8 cellular contexts compared by ENCODE assay signal in the genomic region with DNA sequence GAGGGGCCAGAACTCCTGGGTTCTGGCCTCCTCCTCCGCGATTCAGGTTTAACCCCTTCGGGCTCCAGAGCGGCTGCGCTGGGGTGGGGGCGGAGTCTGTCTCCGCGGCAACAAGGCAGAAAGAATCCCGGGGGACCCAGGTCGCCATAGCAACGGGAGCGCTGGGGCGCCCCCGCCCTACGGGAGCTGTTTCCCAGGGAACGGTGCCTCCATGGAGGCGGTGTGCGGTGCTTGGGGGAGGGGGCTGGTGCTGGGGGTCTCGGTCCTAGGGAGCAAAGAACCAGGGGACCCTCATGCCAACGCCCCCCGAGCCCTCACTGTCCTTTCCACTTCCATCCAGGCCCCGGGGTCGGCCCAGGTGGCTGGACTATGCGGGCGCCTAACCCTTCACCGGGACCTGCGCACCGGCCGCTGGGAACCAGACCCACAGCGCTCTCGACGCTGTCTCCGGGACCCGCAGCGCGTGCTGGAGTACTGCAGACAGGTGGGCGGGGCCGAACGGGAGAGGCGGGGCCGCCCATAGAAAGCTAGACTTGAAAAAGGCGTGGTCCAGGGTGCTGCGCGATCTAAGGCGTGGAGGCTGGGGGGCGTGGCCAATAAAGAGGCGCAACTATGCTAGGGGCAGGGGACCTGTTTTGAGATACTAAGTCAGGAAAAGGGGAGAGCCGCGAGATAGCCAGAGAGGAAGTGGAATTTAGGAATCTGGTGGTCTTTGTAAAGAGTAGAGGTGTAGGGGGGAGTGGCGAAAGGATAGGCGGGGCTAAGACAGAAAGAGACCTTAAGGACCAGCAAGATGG. TPM values are rescaled to one million over a fixed set of nuclear protein-coding genes. Genes with fewer than 3 reads are reported as not detected.
DNase-seq lines count a peak whose midpoint lies in the region; ATAC-seq and TF ChIP-seq lines count a peak whose summit lies in the region.

No MANE protein-coding gene starts in this region.

- H3K36me3 ChIP-seq in neuronal stem cell (replicated peaks in 1 of 2; ENCODE audit: control insufficient read depth in 2 of 2, insufficient read depth in 2 of 2, low read length in 2 of 2), result peaks cover 23 to 34% of the 10 kb centered on the region in 2 donors
- no peaks in the 10 kb centered on the region for H3K36me3 ChIP-seq in testis (ENCODE audit: low read depth, missing control alignments)

- H3K18ac ChIP-seq in neuronal stem cell (ENCODE audit: low read length), result peak overlapping the region; percentile 98

- H3K23ac ChIP-seq in neuronal stem cell (ENCODE audit: low read depth, low read length, poor library complexity), result peak overlapping the region; percentile 8

- DNase-seq in GM12864 (ENCODE audit: low read depth) (peak; percentile 63), LoVo (ENCODE audit: low spot score) (peak; percentile 31), RPMI8226 (peak; percentile 79), fibroblast of peridontal ligament (ENCODE audit: extremely low read depth) (peak; percentile 22), neuronal stem cell (ENCODE audit: low spot score) (peak; percentile 97), testis (peak; percentile 83)

- no peak overlapping the region for H4K8ac ChIP-seq in neuronal stem cell (ENCODE audit: low read depth, low read length)

- H2AFZ ChIP-seq in neuronal stem cell (ENCODE audit: low read length), result peak overlapping the region; percentile 90

- peak overlapping the region; percentile 98 for H2BK5ac ChIP-seq in neuronal stem cell (ENCODE audit: low read length)

- no peak overlapping the region for H2AK5ac ChIP-seq in neuronal stem cell (ENCODE audit: low read depth, low read length)

- peaks cover 14% of the 10 kb centered on the region for H3K4me1 Mint-ChIP-seq in activated T-helper 17 cell treated with anti-CD3 and anti-CD28 coated beads, Interleukin-2, amount 50 U/mL, for 72 hours

- peaks cover 7 to 10% of the 10 kb centered on the region in 2 donors for H3K4me1 ChIP-seq in neuronal stem cell (ENCODE audit: control insufficient read depth in 2 of 2, insufficient read depth in 1 of 2, low read depth in 1 of 2, low read length in 2 of 2)
- H3K4me1 ChIP-seq in testis, result peaks cover 7% of the 10 kb centered on the region

- H3K27me3 ChIP-seq in neuronal stem cell (ENCODE audit: control insufficient read depth in 3 of 3, insufficient read depth in 3 of 3, low read depth in 1 of 3, low read length in 3 of 3) (no peaks in the 10 kb centered on the region), testis (no peaks in the 10 kb centered on the region)

- no peak overlapping the region for H2BK15ac ChIP-seq in neuronal stem cell (ENCODE audit: low read length)

- no CpG with 5 or more reads among the region's 51 CpGs for WGBS in neuronal stem cell (ENCODE audit: extremely low coverage in 2 of 2, insufficient read length in 2 of 2, insufficient replicate concordance in 1 of 2), 2 donors
- 1 to 2% methylated on average over 19 to 47 of the region's 51 CpGs for WGBS in testis, 2 donors

- H3K9me3 Mint-ChIP-seq in activated T-helper 17 cell treated with anti-CD3 and anti-CD28 coated beads, Interleukin-2, amount 50 U/mL, for 72 hours, result no peaks in the 10 kb centered on the region

- no peak for TF ChIP-seq POLR2A in testis (IDR thresholded peaks at IDR 0.05)

- H3K36me3 Mint-ChIP-seq in activated T-helper 17 cell treated with anti-CD3 and anti-CD28 coated beads, Interleukin-2, amount 50 U/mL, for 72 hours (ENCODE audit: low read depth), result peaks cover 6% of the 10 kb centered on the region

- H3K79me1 ChIP-seq in neuronal stem cell (ENCODE audit: low read depth, low read length), result peaks cover 5% of the 10 kb centered on the region

- H3K27ac ChIP-seq in neuronal stem cell (replicated peaks; ENCODE audit: low read length) (peak overlapping the region; percentile 98), testis (no peak overlapping the region)

- H3K4me2 ChIP-seq in neuronal stem cell (ENCODE audit: insufficient read depth, low read length, poor library complexity, severe bottlenecking), result peak overlapping the region; percentile 97

- intact Hi-C loops in testis (cut with DNase I; ENCODE audit: low total_unique reads), result no loop called here

- H3K4me3 ChIP-seq in GM12864 (ENCODE audit: low read depth, low read length), result 0 out of 2 replicates have a peak overlapping the region, but pooled peaks have one; percentile 8
- H3K4me3 ChIP-seq in neuronal stem cell (ENCODE audit: low read length in 2 of 2), result peak overlapping the region; percentile 59 to 82
- H3K4me3 ChIP-seq in testis, result peak overlapping the region; percentile 31 to 55

- ATAC-seq in activated T-helper 17 cell treated with anti-CD3 and anti-CD28 coated beads, Interleukin-2, amount 50 U/mL, for 72 hours (replicated peaks), result peak; percentile 91
- no peak for ATAC-seq in GM21381 (IDR thresholded peaks at IDR 0.05; ENCODE audit: unreplicated experiment)

- no peak overlapping the region for H3K27ac Mint-ChIP-seq in activated T-helper 17 cell treated with anti-CD3 and anti-CD28 coated beads, Interleukin-2, amount 50 U/mL, for 72 hours

- TF ChIP-seq CTCF in GM12864 (IDR thresholded peaks at IDR 0.05; ENCODE audit: low read depth, low read length, missing control alignments) (no peak), testis (IDR thresholded peaks at IDR 0.05) (no peak)

- H3K4me3 Mint-ChIP-seq in activated T-helper 17 cell treated with anti-CD3 and anti-CD28 coated beads, Interleukin-2, amount 50 U/mL, for 72 hours, result peak overlapping the region; percentile 80

- H2BK120ac ChIP-seq in neuronal stem cell (ENCODE audit: low read depth, low read length), result peak overlapping the region; percentile 93

- H3K27me3 Mint-ChIP-seq in activated T-helper 17 cell treated with anti-CD3 and anti-CD28 coated beads, Interleukin-2, amount 50 U/mL, for 72 hours, result peaks cover 27% of the 10 kb centered on the region

- H3K9ac ChIP-seq in neuronal stem cell (ENCODE audit: low read depth, low read length, poor library complexity), result no peak overlapping the region

- no peak overlapping the region for H4K91ac ChIP-seq in neuronal stem cell (ENCODE audit: low read depth, low read length, poor library complexity)

- H2BK12ac ChIP-seq in neuronal stem cell (ENCODE audit: low read length), result no peak overlapping the region

- H3K14ac ChIP-seq in neuronal stem cell (ENCODE audit: low read length), result no peak overlapping the region

- H3K9me3 ChIP-seq in neuronal stem cell (replicated peaks in 1 of 2; ENCODE audit: control insufficient read depth in 2 of 2, insufficient read depth in 1 of 2, low read depth in 1 of 2, low read length in 2 of 2) (no peaks in the 10 kb centered on the region), testis (no peaks in the 10 kb centered on the region)

- H3K4ac ChIP-seq in neuronal stem cell (ENCODE audit: low read length), result no peak overlapping the region

RNA-seq across cellular contexts. Expression of gene APLP1, which starts 1.2 kb away (rescaled TPM):
- total RNA-seq in activated T-helper 17 cell treated with anti-CD3 and anti-CD28 coated beads, Interleukin-2, amount 50 U/mL, for 72 hours, result 1 to 10 TPM; 2.3 to 2.6 TPM
- polyA plus RNA-seq in neuronal stem cell (2013, experiment 1 of 2), result 299 TPM
- 297 TPM for polyA plus RNA-seq in neuronal stem cell (2013, experiment 2 of 2)
- total RNA-seq in testis, result 10 to 100 TPM; 45.7 to 54.3 TPM
- polyA plus RNA-seq in testis (ENCODE audit: insufficient read depth, low read depth, low replicate concordance), result 37.9 TPM

RNA-seq across cellular contexts. Expression of gene KIRREL2, which starts 12.8 kb away (rescaled TPM):
- 1 to 10 TPM; 1.0 to 1.4 TPM for total RNA-seq in activated T-helper 17 cell treated with anti-CD3 and anti-CD28 coated beads, Interleukin-2, amount 50 U/mL, for 72 hours
- 7.2 TPM for polyA plus RNA-seq in neuronal stem cell (2013, experiment 1 of 2)
- 7.3 TPM for polyA plus RNA-seq in neuronal stem cell (2013, experiment 2 of 2)
- under 1 TPM; 0.56 to 0.87 TPM for total RNA-seq in testis
- 0.84 TPM for polyA plus RNA-seq in testis (ENCODE audit: insufficient read depth, low read depth, low replicate concordance)

RNA-seq across cellular contexts. Expression of gene NPHS1, which starts 17.2 kb away (rescaled TPM):
- under 1 TPM in 1 of 2 donors, not detected in 1; 0.05 TPM for total RNA-seq in activated T-helper 17 cell treated with anti-CD3 and anti-CD28 coated beads, Interleukin-2, amount 50 U/mL, for 72 hours
- 0.74 TPM for polyA plus RNA-seq in neuronal stem cell (2013, experiment 1 of 2)
- 0.58 TPM for polyA plus RNA-seq in neuronal stem cell (2013, experiment 2 of 2)
- total RNA-seq in testis, result 1 to 10 TPM; 1.8 to 2.7 TPM
- polyA plus RNA-seq in testis (ENCODE audit: insufficient read depth, low read depth, low replicate concordance), result 3.8 TPM

RNA-seq across cellular contexts. Expression of gene NFKBID, which starts 30.8 kb away (rescaled TPM):
- 100 to 1,000 TPM in 1 of 2 donors, 10 to 100 TPM in 1; 35.8 to 113 TPM for total RNA-seq in activated T-helper 17 cell treated with anti-CD3 and anti-CD28 coated beads, Interleukin-2, amount 50 U/mL, for 72 hours
- polyA plus RNA-seq in neuronal stem cell (2013, experiment 1 of 2), result 4.8 TPM
- polyA plus RNA-seq in neuronal stem cell (2013, experiment 2 of 2), result 4.7 TPM
- total RNA-seq in testis, result 1 to 10 TPM; 3.8 to 6.0 TPM
- 2.8 TPM for polyA plus RNA-seq in testis (ENCODE audit: insufficient read depth, low read depth, low replicate concordance)

RNA-seq across cellular contexts. Expression of gene HCST, which starts 32.8 kb away (rescaled TPM):
- total RNA-seq in activated T-helper 17 cell treated with anti-CD3 and anti-CD28 coated beads, Interleukin-2, amount 50 U/mL, for 72 hours, result 10 to 100 TPM; 45.5 to 47.6 TPM
- polyA plus RNA-seq in neuronal stem cell (2013, experiment 1 of 2), result 0.32 TPM
- polyA plus RNA-seq in neuronal stem cell (2013, experiment 2 of 2), result 0.39 TPM
- total RNA-seq in testis, result 1 to 10 TPM in 1 of 2 donors, under 1 TPM in 1; 0.87 to 3.5 TPM
- polyA plus RNA-seq in testis (ENCODE audit: insufficient read depth, low read depth, low replicate concordance), result 16.8 TPM

Comparison
In these comparisons a context has a peak if more than half of its experiments do, and no peak if none do; other contexts are left out.
1. DNase-seq: peak in every context shown above with its lines; median percentile 97 in neuronal stem cell; 83 in testis; 79 in RPMI8226; 63 in GM12864; 31 in LoVo; 22 in fibroblast of peridontal ligament.
2. H3K4me3 ChIP-seq: peak in every context shown above with its lines; median percentile 70 in neuronal stem cell; 43 in testis; 8 in GM12864.
3. RNA of gene APLP1, which starts 1.2 kb away (total RNA-seq): 45.7 to 54.3 TPM in testis; 2.3 to 2.6 TPM in activated T-helper 17 cell treated with anti-CD3 and anti-CD28 coated beads, Interleukin-2, amount 50 U/mL, for 72 hours; every median in the first group is over 10 times any median in the second.